1 cellular context compared by ENCODE assay signal in genomic region chr2:11829947-11830707, GRCh38.
TF ChIP-seq lines count a peak whose summit lies in the region.

No MANE protein-coding gene starts in this region.

TF ChIP-seq in K562, 482 proteins besides CTCF, POLR2A, EP300 and RAD21 (continued from another document and continues in another):
- TF ChIP-seq, protein P1, sequence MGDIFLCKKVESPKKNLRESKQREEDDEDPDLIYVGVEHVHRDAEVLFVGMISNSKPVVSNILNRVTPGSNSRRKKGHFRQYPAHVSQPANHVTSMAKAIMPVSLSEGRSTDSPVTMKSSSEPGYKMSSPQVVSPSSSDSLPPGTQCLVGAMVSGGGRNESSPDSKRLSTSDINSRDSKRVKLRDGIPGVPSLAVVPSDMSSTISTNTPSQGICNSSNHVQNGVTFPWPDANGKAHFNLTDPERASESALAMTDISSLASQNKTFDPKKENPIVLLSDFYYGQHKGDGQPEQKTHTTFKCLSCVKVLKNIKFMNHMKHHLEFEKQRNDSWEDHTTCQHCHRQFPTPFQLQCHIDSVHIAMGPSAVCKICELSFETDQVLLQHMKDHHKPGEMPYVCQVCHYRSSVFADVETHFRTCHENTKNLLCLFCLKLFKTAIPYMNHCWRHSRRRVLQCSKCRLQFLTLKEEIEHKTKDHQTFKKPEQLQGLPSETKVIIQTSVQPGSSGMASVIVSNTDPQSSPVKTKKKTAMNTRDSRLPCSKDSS (IDR thresholded peaks at IDR 0.05; ENCODE audit: low read depth, partially characterized antibody) = no peak
- TF ChIP-seq STAG1 (CRISPR knock-in tag; IDR thresholded peaks at IDR 0.05; ENCODE audit: borderline replicate concordance) (peak; percentile 68; the same call in 1 of the 2 replicates), BACH1 (tag; IDR thresholded peaks at IDR 0.05) (no peak), LCOR (CRISPR knock-in tag; IDR thresholded peaks at IDR 0.05) (peak; percentile 40; the same call in 1 of the 2 replicates), RFX7 (CRISPR knock-in tag; IDR thresholded peaks at IDR 0.05) (no peak), BCOR (IDR thresholded peaks at IDR 0.05) (peak; percentile 63), RBM39 (optimal IDR thresholded peaks at IDR 0.05; ENCODE audit: low read depth, low read length) (no peak), ZNF77 (CRISPR knock-in tag; IDR thresholded peaks at IDR 0.05) (no peak), HDAC1 (IDR thresholded peaks at IDR 0.05) (peak in 1 of 2 experiments; percentile 89; a peak in 1 of 4 replicates), DMBX1 (CRISPR knock-in tag; IDR thresholded peaks at IDR 0.05; ENCODE audit: borderline replicate concordance) (no peak), HLTF (IDR thresholded peaks at IDR 0.05) (no peak), ZNF830 (CRISPR knock-in tag; IDR thresholded peaks at IDR 0.05) (no peak), POLR3G (IDR thresholded peaks at IDR 0.05; ENCODE audit: extremely low read depth, insufficient read length, insufficient replicate concordance) (no peak), HDAC2 (IDR thresholded peaks at IDR 0.05) (peak; percentile 92), ZNF121 (CRISPR knock-in tag; conservative IDR thresholded peaks at IDR 0.05) (no peak), E2F1 (CRISPR knock-in tag; IDR thresholded peaks at IDR 0.05) (no peak), LARP7 (IDR thresholded peaks at IDR 0.05) (0 out of 2 replicates have a peak, but pooled peaks have one; percentile 48), CBFA2T2 (conservative IDR thresholded peaks at IDR 0.05) (0 out of 2 replicates have a peak, but pooled peaks have one; percentile 2), NEUROD1 (IDR thresholded peaks at IDR 0.05; ENCODE audit: borderline replicate concordance, low read depth, low read length, partially characterized antibody) (peak; percentile 43), NR4A1 (CRISPR knock-in tag; IDR thresholded peaks at IDR 0.05) (peak; percentile 37; the same call in 1 of the 2 replicates), NR4A1 (tag; IDR thresholded peaks at IDR 0.05) (no peak), RBM17 (IDR thresholded peaks at IDR 0.05; ENCODE audit: borderline replicate concordance, low read depth, low read length) (no peak), IRF1 (CRISPR knock-in tag; IDR thresholded peaks at IDR 0.05; ENCODE audit: borderline replicate concordance) (no peak), MLLT1 (IDR thresholded peaks at IDR 0.05) (peak; percentile 35 to 74; a peak in 1 of 4 replicates), YY1 (IDR thresholded peaks at IDR 0.05; ENCODE audit: borderline replicate concordance in 1 of 3, control insufficient read depth in 1 of 3, extremely low read depth in 1 of 3, insufficient read depth in 3 of 3, insufficient read length in 1 of 3, insufficient replicate concordance in 2 of 3, low read depth in 1 of 3, low read length in 2 of 3) (peak in 2 of 3 experiments; percentile 38 to 55), POLR3A (IDR thresholded peaks at IDR 0.05; ENCODE audit: borderline replicate concordance, extremely low read depth, insufficient read depth, insufficient read length) (no peak), TOE1 (IDR thresholded peaks at IDR 0.05; ENCODE audit: borderline replicate concordance) (peak; percentile 74; the same call in 1 of the 2 replicates), TOE1 (CRISPR knock-in tag; IDR thresholded peaks at IDR 0.05; ENCODE audit: borderline replicate concordance, low read depth) (no peak), ZNF3 (CRISPR knock-in tag; IDR thresholded peaks at IDR 0.05) (no peak), PPARD (CRISPR knock-in tag; IDR thresholded peaks at IDR 0.05) (no peak), ZNF175 (CRISPR knock-in tag; IDR thresholded peaks at IDR 0.05; ENCODE audit: low read depth) (no peak), BMI1 (IDR thresholded peaks at IDR 0.05; ENCODE audit: low read length) (no peak), ZFP30 (CRISPR knock-in tag; IDR thresholded peaks at IDR 0.05; ENCODE audit: borderline replicate concordance) (no peak), SMAD3 (CRISPR knock-in tag; conservative IDR thresholded peaks at IDR 0.05) (no peak), ZNF165 (CRISPR knock-in tag; IDR thresholded peaks at IDR 0.05; ENCODE audit: borderline replicate concordance) (no peak), TCF3 (CRISPR knock-in tag; IDR thresholded peaks at IDR 0.05) (peak; percentile 71), ZNF696 (CRISPR knock-in tag; conservative IDR thresholded peaks at IDR 0.05) (no peak), ZKSCAN3 (CRISPR knock-in tag; IDR thresholded peaks at IDR 0.05) (no peak), RB1 (IDR thresholded peaks at IDR 0.05; ENCODE audit: low read depth) (no peak), SMARCB1 (IDR thresholded peaks at IDR 0.05; ENCODE audit: insufficient read length, low read depth) (no peak), ZSCAN29 (IDR thresholded peaks at IDR 0.05) (no peak)
- TF ChIP-seq, protein P2, sequence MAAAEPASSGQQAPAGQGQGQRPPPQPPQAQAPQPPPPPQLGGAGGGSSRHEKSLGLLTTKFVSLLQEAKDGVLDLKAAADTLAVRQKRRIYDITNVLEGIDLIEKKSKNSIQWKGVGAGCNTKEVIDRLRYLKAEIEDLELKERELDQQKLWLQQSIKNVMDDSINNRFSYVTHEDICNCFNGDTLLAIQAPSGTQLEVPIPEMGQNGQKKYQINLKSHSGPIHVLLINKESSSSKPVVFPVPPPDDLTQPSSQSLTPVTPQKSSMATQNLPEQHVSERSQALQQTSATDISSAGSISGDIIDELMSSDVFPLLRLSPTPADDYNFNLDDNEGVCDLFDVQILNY (CRISPR knock-in tag; IDR thresholded peaks at IDR 0.05) = no peak
- TF ChIP-seq, protein P3, sequence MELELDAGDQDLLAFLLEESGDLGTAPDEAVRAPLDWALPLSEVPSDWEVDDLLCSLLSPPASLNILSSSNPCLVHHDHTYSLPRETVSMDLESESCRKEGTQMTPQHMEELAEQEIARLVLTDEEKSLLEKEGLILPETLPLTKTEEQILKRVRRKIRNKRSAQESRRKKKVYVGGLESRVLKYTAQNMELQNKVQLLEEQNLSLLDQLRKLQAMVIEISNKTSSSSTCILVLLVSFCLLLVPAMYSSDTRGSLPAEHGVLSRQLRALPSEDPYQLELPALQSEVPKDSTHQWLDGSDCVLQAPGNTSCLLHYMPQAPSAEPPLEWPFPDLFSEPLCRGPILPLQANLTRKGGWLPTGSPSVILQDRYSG (tag; conservative IDR thresholded peaks at IDR 0.05; ENCODE audit: low read depth) = no peak
- TF ChIP-seq, protein P4, sequence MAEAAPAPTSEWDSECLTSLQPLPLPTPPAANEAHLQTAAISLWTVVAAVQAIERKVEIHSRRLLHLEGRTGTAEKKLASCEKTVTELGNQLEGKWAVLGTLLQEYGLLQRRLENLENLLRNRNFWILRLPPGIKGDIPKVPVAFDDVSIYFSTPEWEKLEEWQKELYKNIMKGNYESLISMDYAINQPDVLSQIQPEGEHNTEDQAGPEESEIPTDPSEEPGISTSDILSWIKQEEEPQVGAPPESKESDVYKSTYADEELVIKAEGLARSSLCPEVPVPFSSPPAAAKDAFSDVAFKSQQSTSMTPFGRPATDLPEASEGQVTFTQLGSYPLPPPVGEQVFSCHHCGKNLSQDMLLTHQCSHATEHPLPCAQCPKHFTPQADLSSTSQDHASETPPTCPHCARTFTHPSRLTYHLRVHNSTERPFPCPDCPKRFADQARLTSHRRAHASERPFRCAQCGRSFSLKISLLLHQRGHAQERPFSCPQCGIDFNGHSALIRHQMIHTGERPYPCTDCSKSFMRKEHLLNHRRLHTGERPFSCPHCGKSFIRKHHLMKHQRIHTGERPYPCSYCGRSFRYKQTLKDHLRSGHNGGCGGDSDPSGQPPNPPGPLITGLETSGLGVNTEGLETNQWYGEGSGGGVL (CRISPR knock-in tag; IDR thresholded peaks at IDR 0.05) = no peak
- TF ChIP-seq, protein P5, sequence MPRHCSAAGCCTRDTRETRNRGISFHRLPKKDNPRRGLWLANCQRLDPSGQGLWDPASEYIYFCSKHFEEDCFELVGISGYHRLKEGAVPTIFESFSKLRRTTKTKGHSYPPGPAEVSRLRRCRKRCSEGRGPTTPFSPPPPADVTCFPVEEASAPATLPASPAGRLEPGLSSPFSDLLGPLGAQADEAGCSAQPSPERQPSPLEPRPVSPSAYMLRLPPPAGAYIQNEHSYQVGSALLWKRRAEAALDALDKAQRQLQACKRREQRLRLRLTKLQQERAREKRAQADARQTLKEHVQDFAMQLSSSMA (CRISPR knock-in tag; IDR thresholded peaks at IDR 0.05) = no peak
- TF ChIP-seq, protein P6, sequence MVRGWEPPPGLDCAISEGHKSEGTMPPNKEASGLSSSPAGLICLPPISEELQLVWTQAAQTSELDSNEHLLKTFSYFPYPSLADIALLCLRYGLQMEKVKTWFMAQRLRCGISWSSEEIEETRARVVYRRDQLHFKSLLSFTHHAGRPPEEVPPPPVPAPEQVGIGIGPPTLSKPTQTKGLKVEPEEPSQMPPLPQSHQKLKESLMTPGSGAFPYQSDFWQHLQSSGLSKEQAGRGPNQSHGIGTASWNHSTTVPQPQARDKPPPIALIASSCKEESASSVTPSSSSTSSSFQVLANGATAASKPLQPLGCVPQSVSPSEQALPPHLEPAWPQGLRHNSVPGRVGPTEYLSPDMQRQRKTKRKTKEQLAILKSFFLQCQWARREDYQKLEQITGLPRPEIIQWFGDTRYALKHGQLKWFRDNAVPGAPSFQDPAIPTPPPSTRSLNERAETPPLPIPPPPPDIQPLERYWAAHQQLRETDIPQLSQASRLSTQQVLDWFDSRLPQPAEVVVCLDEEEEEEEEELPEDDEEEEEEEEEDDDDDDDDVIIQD (CRISPR knock-in tag; IDR thresholded peaks at IDR 0.05) = no peak
- TF ChIP-seq, protein P7, sequence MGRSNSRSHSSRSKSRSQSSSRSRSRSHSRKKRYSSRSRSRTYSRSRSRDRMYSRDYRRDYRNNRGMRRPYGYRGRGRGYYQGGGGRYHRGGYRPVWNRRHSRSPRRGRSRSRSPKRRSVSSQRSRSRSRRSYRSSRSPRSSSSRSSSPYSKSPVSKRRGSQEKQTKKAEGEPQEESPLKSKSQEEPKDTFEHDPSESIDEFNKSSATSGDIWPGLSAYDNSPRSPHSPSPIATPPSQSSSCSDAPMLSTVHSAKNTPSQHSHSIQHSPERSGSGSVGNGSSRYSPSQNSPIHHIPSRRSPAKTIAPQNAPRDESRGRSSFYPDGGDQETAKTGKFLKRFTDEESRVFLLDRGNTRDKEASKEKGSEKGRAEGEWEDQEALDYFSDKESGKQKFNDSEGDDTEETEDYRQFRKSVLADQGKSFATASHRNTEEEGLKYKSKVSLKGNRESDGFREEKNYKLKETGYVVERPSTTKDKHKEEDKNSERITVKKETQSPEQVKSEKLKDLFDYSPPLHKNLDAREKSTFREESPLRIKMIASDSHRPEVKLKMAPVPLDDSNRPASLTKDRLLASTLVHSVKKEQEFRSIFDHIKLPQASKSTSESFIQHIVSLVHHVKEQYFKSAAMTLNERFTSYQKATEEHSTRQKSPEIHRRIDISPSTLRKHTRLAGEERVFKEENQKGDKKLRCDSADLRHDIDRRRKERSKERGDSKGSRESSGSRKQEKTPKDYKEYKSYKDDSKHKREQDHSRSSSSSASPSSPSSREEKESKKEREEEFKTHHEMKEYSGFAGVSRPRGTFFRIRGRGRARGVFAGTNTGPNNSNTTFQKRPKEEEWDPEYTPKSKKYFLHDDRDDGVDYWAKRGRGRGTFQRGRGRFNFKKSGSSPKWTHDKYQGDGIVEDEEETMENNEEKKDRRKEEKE (IDR thresholded peaks at IDR 0.05; ENCODE audit: borderline replicate concordance in 1 of 2, control insufficient read depth in 1 of 2, low read depth in 2 of 2, low read length in 1 of 2) = 0 out of 4 replicates have a peak, but pooled peaks of 1 of the 2 experiments have one; percentile 12
- TF ChIP-seq, protein P8, sequence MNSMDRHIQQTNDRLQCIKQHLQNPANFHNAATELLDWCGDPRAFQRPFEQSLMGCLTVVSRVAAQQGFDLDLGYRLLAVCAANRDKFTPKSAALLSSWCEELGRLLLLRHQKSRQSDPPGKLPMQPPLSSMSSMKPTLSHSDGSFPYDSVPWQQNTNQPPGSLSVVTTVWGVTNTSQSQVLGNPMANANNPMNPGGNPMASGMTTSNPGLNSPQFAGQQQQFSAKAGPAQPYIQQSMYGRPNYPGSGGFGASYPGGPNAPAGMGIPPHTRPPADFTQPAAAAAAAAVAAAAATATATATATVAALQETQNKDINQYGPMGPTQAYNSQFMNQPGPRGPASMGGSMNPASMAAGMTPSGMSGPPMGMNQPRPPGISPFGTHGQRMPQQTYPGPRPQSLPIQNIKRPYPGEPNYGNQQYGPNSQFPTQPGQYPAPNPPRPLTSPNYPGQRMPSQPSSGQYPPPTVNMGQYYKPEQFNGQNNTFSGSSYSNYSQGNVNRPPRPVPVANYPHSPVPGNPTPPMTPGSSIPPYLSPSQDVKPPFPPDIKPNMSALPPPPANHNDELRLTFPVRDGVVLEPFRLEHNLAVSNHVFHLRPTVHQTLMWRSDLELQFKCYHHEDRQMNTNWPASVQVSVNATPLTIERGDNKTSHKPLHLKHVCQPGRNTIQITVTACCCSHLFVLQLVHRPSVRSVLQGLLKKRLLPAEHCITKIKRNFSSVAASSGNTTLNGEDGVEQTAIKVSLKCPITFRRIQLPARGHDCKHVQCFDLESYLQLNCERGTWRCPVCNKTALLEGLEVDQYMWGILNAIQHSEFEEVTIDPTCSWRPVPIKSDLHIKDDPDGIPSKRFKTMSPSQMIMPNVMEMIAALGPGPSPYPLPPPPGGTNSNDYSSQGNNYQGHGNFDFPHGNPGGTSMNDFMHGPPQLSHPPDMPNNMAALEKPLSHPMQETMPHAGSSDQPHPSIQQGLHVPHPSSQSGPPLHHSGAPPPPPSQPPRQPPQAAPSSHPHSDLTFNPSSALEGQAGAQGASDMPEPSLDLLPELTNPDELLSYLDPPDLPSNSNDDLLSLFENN (IDR thresholded peaks at IDR 0.05; ENCODE audit: low read depth in 2 of 2, low read length in 2 of 2) = peak in 1 of 2 experiments; percentile 37; a peak in 1 of 4 replicates
